ENCODE assay signal across 9 cellular contexts in the genomic region with DNA sequence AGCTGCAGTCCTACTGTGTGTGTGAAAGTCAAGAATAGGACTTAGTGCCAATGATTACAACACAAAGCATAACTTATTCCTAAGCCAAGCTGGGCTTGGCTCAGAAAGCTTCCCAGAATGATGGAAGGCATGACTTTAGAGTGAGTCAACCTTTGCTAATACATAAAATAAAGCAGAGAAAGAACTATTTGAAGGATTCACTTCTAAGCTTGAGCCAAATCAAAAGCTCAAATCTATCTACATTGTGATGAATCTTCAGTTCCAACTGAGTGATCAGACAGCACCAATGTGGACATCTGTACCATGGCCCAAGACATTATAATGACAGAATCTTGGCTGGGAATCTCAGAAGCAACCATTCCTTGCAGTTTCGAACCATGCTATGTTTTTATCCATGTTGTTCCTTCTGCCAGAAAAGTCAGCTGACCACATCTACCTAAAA. TPM values are rescaled to one million over a fixed set of nuclear protein-coding genes. Genes with fewer than 3 reads are reported as not detected.
A peak's percentile ranks its signal among the peaks of the same experiment; 100 is the strongest.
DNase-seq lines count a peak whose midpoint lies in the region; ATAC-seq, FAIRE-seq and TF ChIP-seq lines count a peak whose summit lies in the region.
"Had no signal": no experiment of that assay in that cellular context is flagged by ENCODE, and none has a peak within 500 bp of the region (broad histone marks: within the 10 kb centered on the region; RNA-seq: fewer than 3 reads in every experiment).

No MANE protein-coding gene starts in this region.

- H3K27ac ChIP-seq in fibroblast of lung (ENCODE audit: insufficient read depth, low read length) = peak overlapping the region; percentile 24
- H3K27ac ChIP-seq in spleen = peak overlapping the region in 7 of 8 donors; percentile 43 to 91 (median 81)
- peak overlapping the region in 1 of 2 donors; percentile 42 for H3K27ac ChIP-seq in small intestine (ENCODE audit: low read depth in 1 of 2, low read length in 1 of 2)
- H3K27ac ChIP-seq: gastrocnemius medialis had no signal

- no peak for TF ChIP-seq CTCF in fibroblast of lung (conservative IDR thresholded peaks at IDR 0.05 in 1 of 2, IDR thresholded peaks at IDR 0.05 in 1 of 2; ENCODE audit: low read depth in 1 of 2, low read length in 2 of 2)
- TF ChIP-seq CTCF in spleen (IDR thresholded peaks at IDR 0.05 in 8 of 11, conservative IDR thresholded peaks at IDR 0.05 in 3 of 11) = no peak

- no peaks in the 10 kb centered on the region for H3K9me3 ChIP-seq in fibroblast of lung (ENCODE audit: control insufficient read depth, insufficient read depth, low read depth, low read length)
- H3K9me3 ChIP-seq in spleen = no peaks in the 10 kb centered on the region
- H3K9me3 ChIP-seq in small intestine (ENCODE audit: control insufficient read depth, low read depth) = no peaks in the 10 kb centered on the region
- H3K9me3 ChIP-seq: gastrocnemius medialis had no signal

- TF ChIP-seq POLR2A in spleen (IDR thresholded peaks at IDR 0.05) = no peak

- H3K27me3 Mint-ChIP-seq in activated CD4-positive, alpha-beta T cell treated with anti-CD3 and anti-CD28 coated beads, Interleukin-2, amount 10 ng/mL, durations not matched to agents 24 days and 14 days = no peaks in the 10 kb centered on the region
- no peaks in the 10 kb centered on the region for H3K27me3 Mint-ChIP-seq in T-cell

- no peaks in the 10 kb centered on the region for H3K9me3 Mint-ChIP-seq in activated CD4-positive, alpha-beta T cell treated with anti-CD3 and anti-CD28 coated beads, Interleukin-2, amount 10 ng/mL, durations not matched to agents 24 days and 14 days
- no peaks in the 10 kb centered on the region for H3K9me3 Mint-ChIP-seq in T-cell

- no peak for FAIRE-seq in small intestine (lab: Jason Lieb, UNC)

- H3K4me1 ChIP-seq in fibroblast of lung (ENCODE audit: control insufficient read depth, extremely low read depth, insufficient read depth, low read length) = peaks cover 12% of the 10 kb centered on the region
- peaks cover 23 to 91% (median 65%) of the 10 kb centered on the region in 6 donors for H3K4me1 ChIP-seq in spleen
- peaks cover 0 to 8% of the 10 kb centered on the region in 2 donors for H3K4me1 ChIP-seq in small intestine (ENCODE audit: control insufficient read depth in 2 of 2, insufficient read depth in 1 of 2, low read depth in 1 of 2, low read length in 1 of 2)

- intact Hi-C loops in activated CD4-positive, alpha-beta T cell treated with anti-CD3 and anti-CD28 coated beads, Interleukin-2, amount 10 ng/mL, durations not matched to agents 24 days and 14 days (cut with micrococcal nuclease) = no loop called here
- intact Hi-C loops in spleen (cut with DNase I; ENCODE audit: low total_unique reads) = no loop called here

- 78 to 97% (median 94%) methylated on average over 1 of the region's 1 CpG for WGBS in spleen, 5 donors
- 81 to 100% (median 84%) methylated on average over 1 of the region's 1 CpG for WGBS in small intestine, 3 donors

- H3K4me1 Mint-ChIP-seq in activated CD4-positive, alpha-beta T cell treated with anti-CD3 and anti-CD28 coated beads, Interleukin-2, amount 10 ng/mL, durations not matched to agents 24 days and 14 days = peaks cover 80% of the 10 kb centered on the region
- peaks cover 89 to 90% (median 89%) of the 10 kb centered on the region in 3 donors for H3K4me1 Mint-ChIP-seq in T-cell

- CTCF ChIA-PET in T-cell (lab: Charles Lee) = interaction anchor here (0.7 to 1.5 kb wide), 3 partner anchors 16 to 18 kb away, joined by 3 to 4 read pairs (median 3); no protein-coding TSS in a partner anchor

- POLR2A ChIA-PET in T-cell (lab: Charles Lee) = interaction anchor here in 1 of 2 donors (0.8 kb wide), 1 partner anchor 49 kb away, joined by 3 read pairs; no protein-coding TSS in a partner anchor

- H4K20me1 ChIP-seq in fibroblast of lung (ENCODE audit: control insufficient read depth, extremely low read depth, insufficient read depth, low read length) = no peaks in the 10 kb centered on the region

- no peak overlapping the region for H3K9ac ChIP-seq in fibroblast of lung (ENCODE audit: insufficient read depth, low read length)

- no peak overlapping the region for H2AFZ ChIP-seq in fibroblast of lung (ENCODE audit: low read length)

- H3K36me3 Mint-ChIP-seq in activated CD4-positive, alpha-beta T cell treated with anti-CD3 and anti-CD28 coated beads, Interleukin-2, amount 10 ng/mL, durations not matched to agents 24 days and 14 days (ENCODE audit: low read depth) = peaks cover 29% of the 10 kb centered on the region
- peaks cover 24% of the 10 kb centered on the region for H3K36me3 Mint-ChIP-seq in T-cell

- no peak overlapping the region for H3K4me3 ChIP-seq in fibroblast of lung (replicated peaks in 1 of 4; ENCODE audit: control extremely low read depth in 1 of 4, insufficient read depth in 1 of 4, low read depth in 3 of 4, low read length in 4 of 4)
- H3K4me3 ChIP-seq in spleen = no peak overlapping the region
- H3K4me3 ChIP-seq in small intestine (ENCODE audit: low read depth in 1 of 2, low read length in 2 of 2) = no peak overlapping the region
- H3K4me3 ChIP-seq: gastrocnemius medialis had no signal

- no peaks in the 10 kb centered on the region for H3K27me3 ChIP-seq in fibroblast of lung (ENCODE audit: control insufficient read depth, insufficient read depth, low read length)
- H3K27me3 ChIP-seq in spleen (replicated peaks in 1 of 7) = no peaks in the 10 kb centered on the region
- no peaks in the 10 kb centered on the region for H3K27me3 ChIP-seq in small intestine (ENCODE audit: control insufficient read depth in 2 of 2, insufficient read depth in 2 of 2, low read length in 2 of 2)
- H3K27me3 ChIP-seq: gastrocnemius medialis had no signal

- ATAC-seq in T-cell (replicated peaks in 1 of 4) = no peak

- H3K4me3 Mint-ChIP-seq in activated CD4-positive, alpha-beta T cell treated with anti-CD3 and anti-CD28 coated beads, Interleukin-2, amount 10 ng/mL, durations not matched to agents 24 days and 14 days = peak overlapping the region; percentile 52
- peak overlapping the region in 1 of 3 donors; percentile 49 for H3K4me3 Mint-ChIP-seq in T-cell

- peak overlapping the region; percentile 98 for H3K27ac Mint-ChIP-seq in activated CD4-positive, alpha-beta T cell treated with anti-CD3 and anti-CD28 coated beads, Interleukin-2, amount 10 ng/mL, durations not matched to agents 24 days and 14 days
- H3K27ac Mint-ChIP-seq in T-cell = peak overlapping the region; percentile 95 to 99

- no peaks in the 10 kb centered on the region for H3K79me2 ChIP-seq in fibroblast of lung (ENCODE audit: control insufficient read depth, insufficient read depth, low read length)

- H3K4me2 ChIP-seq in fibroblast of lung (ENCODE audit: extremely low read depth, insufficient read depth, low read length) = no peak overlapping the region

- H3K36me3 ChIP-seq in fibroblast of lung (ENCODE audit: control insufficient read depth, insufficient read depth, low read length) = no peaks in the 10 kb centered on the region
- peaks cover 0 to 42% (median 0%) of the 10 kb centered on the region in 6 donors for H3K36me3 ChIP-seq in spleen
- peaks cover 0 to 2% of the 10 kb centered on the region in 2 donors for H3K36me3 ChIP-seq in small intestine (ENCODE audit: control insufficient read depth in 2 of 2, insufficient read depth in 2 of 2, low read length in 2 of 2)
- H3K36me3 ChIP-seq: gastrocnemius medialis had no signal

- DNase-seq in activated CD4-positive, alpha-beta T cell treated with anti-CD3 and anti-CD28 coated beads, Interleukin-2, amount 10 ng/mL, durations not matched to agents 24 days and 14 days = no peak
- no peak for DNase-seq in activated CD4-positive, alpha-beta T cell treated with anti-CD3 and anti-CD28 coated beads for 4 hours
- DNase-seq in T-cell (no peak), fibroblast of lung (ENCODE audit: low read depth in 2 of 2) (peak; percentile 85 to 92), spleen (no peak), small intestine (no peak), GOT3 (lab: John Stamatoyannopoulos, UW) (no peak)
- no peak for DNase-seq in activated CD4-positive, CD25-positive, alpha-beta regulatory T cell (lab: John Stamatoyannopoulos, UW)
- DNase-seq: gastrocnemius medialis had no signal

RNA-seq across cellular contexts. Expression of a gene that starts 41.4 kb away (rescaled TPM):
- 31.6 and 36.2 TPM in 2 replicates for total RNA-seq in activated CD4-positive, alpha-beta T cell treated with anti-CD3 and anti-CD28 coated beads, Interleukin-2, amount 10 ng/mL, durations not matched to agents 24 days and 14 days
- total RNA-seq in T-cell (10 to 100 TPM; 42.7 to 55.4 (median 45.9) TPM), fibroblast of lung (25.7 and 29.9 TPM in 2 replicates), spleen (10 to 100 TPM; 20.1 to 44.2 (median 34.1) TPM)
- polyA plus RNA-seq in fibroblast of lung (14.7 and 15.5 TPM in 2 replicates), spleen (10 to 100 TPM in 2 of 3 donors, 1 to 10 TPM in 1; 9.7 to 14.3 (median 12.1) TPM), small intestine (10 to 100 TPM; 15.9 to 16.9 (median 15.9) TPM)
- 29.6 and 34.2 TPM in 2 replicates for polyA plus RNA-seq in fibroblast of lung (2012)
- polyA minus RNA-seq in fibroblast of lung (ENCODE audit: low replicate concordance) = 296 and 346 TPM in 2 replicates

RNA-seq across cellular contexts. Expression of a gene that starts 41.6 kb away (rescaled TPM):
- total RNA-seq in activated CD4-positive, alpha-beta T cell treated with anti-CD3 and anti-CD28 coated beads, Interleukin-2, amount 10 ng/mL, durations not matched to agents 24 days and 14 days = 13.8 and 15.6 TPM in 2 replicates
- total RNA-seq in T-cell (1 to 10 TPM; 3.5 to 8.8 (median 5.2) TPM), fibroblast of lung (14.1 and 15.0 TPM in 2 replicates), spleen (10 to 100 TPM in 2 of 7 donors, 1 to 10 TPM in 5; 4.0 to 16.2 (median 8.3) TPM)
- polyA plus RNA-seq in fibroblast of lung (22.3 and 26.0 TPM in 2 replicates), spleen (1 to 10 TPM; 3.5 to 5.7 (median 4.5) TPM), small intestine (1 to 10 TPM; 2.2 to 8.3 (median 2.2) TPM)
- 19.9 and 24.1 TPM in 2 replicates for polyA plus RNA-seq in fibroblast of lung (2012)
- 7.9 and 14.3 TPM in 2 replicates for polyA minus RNA-seq in fibroblast of lung (ENCODE audit: low replicate concordance)

Comparison
In these comparisons a context has a peak if more than half of its experiments do, and no peak if none do; other contexts are left out.
1. DNase-seq: peak in fibroblast of lung (2 of 2); none in activated CD4-positive, alpha-beta T cell treated with anti-CD3 and anti-CD28 coated beads, Interleukin-2, amount 10 ng/mL, durations not matched to agents 24 days and 14 days (single experiment), activated CD4-positive, alpha-beta T cell treated with anti-CD3 and anti-CD28 coated beads for 4 hours (0 of 2), T-cell (0 of 34), spleen (single experiment), activated CD4-positive, CD25-positive, alpha-beta regulatory T cell (0 of 4), small intestine (single experiment) and GOT3 (single experiment).